In genomic region chr11:12754582-12755250, GRCh38 we compare ENCODE assay signal across 24 cellular contexts.
DNase-seq lines count a peak whose midpoint lies in the region; ATAC-seq, FAIRE-seq and TF ChIP-seq lines count a peak whose summit lies in the region.
"Had no signal": no experiment of that assay in that cellular context is flagged by ENCODE, and none has a peak within 500 bp of the region (broad histone marks: within the 10 kb centered on the region; RNA-seq: fewer than 3 reads in every experiment).

No MANE protein-coding gene starts in this region.

- no peak overlapping the region for H4K91ac ChIP-seq in IMR-90 (ENCODE audit: insufficient read depth, low read depth, low read length)

- H3K9me3 ChIP-seq in IMR-90 (ENCODE audit: control insufficient read depth, insufficient read depth, low read length) (no peaks in the 10 kb centered on the region), small intestine (ENCODE audit: control insufficient read depth, low read depth) (no peaks in the 10 kb centered on the region)
- H3K9me3 ChIP-seq: adrenal gland, left ventricle myocardium inferior, right lobe of liver, thyroid gland had no signal

- no peak for TF ChIP-seq POLR2A in IMR-90 (IDR thresholded peaks at IDR 0.05; ENCODE audit: low read depth, low read length)

- no peak overlapping the region for H3K4me3 ChIP-seq in IMR-90 (ENCODE audit: insufficient read depth, low read depth, low read length)
- H3K4me3 ChIP-seq in mesendoderm (ENCODE audit: low read length), result no peak overlapping the region
- no peak overlapping the region for H3K4me3 ChIP-seq in small intestine (ENCODE audit: low read depth in 1 of 2, low read length in 2 of 2)
- H3K4me3 ChIP-seq: adrenal gland, left ventricle myocardium inferior, right lobe of liver, thyroid gland had no signal

- no peak overlapping the region for H2AK9ac ChIP-seq in IMR-90 (replicated peaks; ENCODE audit: low read depth, low read length, poor library complexity)

- CTCF ChIA-PET in IMR-90 (lab: Yijun Ruan, JAX), result no interaction called here
- CTCF ChIA-PET in RWPE1 (lab: Yijun Ruan, JAX), result interaction anchor here (1.2 kb wide), 1 partner anchor 15 kb away, joined by 3 read pairs; no protein-coding TSS in a partner anchor

- TF ChIP-seq RAD21 in IMR-90 (IDR thresholded peaks at IDR 0.05; ENCODE audit: low read length), result no peak

- H4K8ac ChIP-seq in IMR-90 (ENCODE audit: low read depth in 2 of 2, low read length in 2 of 2) (no peak overlapping the region), mesendoderm (ENCODE audit: low read depth, low read length) (no peak overlapping the region)

- no peak overlapping the region for H3K14ac ChIP-seq in IMR-90 (replicated peaks; ENCODE audit: low read depth, low read length)

- in situ Hi-C loops in IMR-90 (cut with MboI; ENCODE audit: low sequenced_read_pairs), result no loop called here

- H3K27ac ChIP-seq in IMR-90 (ENCODE audit: insufficient read depth, low read length) (no peak overlapping the region), RWPE1 (peak overlapping the region; percentile 48; the same call in 1 of the 2 replicates), mesendoderm (ENCODE audit: low read depth, low read length) (no peak overlapping the region), small intestine (ENCODE audit: low read depth in 1 of 2, low read length in 1 of 2) (no peak overlapping the region)
- H3K27ac ChIP-seq: adrenal gland, KMS-11, left ventricle myocardium inferior, right lobe of liver, thyroid gland had no signal

- H2BK120ac ChIP-seq in IMR-90 (ENCODE audit: low read depth, low read length) (no peak overlapping the region), mesendoderm (ENCODE audit: low read depth, low read length) (no peak overlapping the region)

- no peak overlapping the region for H2BK15ac ChIP-seq in IMR-90 (ENCODE audit: low read depth, low read length)
- no peak overlapping the region for H2BK15ac ChIP-seq in mesendoderm (replicated peaks; ENCODE audit: low read depth)

- no peak for FAIRE-seq in small intestine (lab: Jason Lieb, UNC)
- FAIRE-seq: GM18507, TTC549 had no signal

- H3K18ac ChIP-seq in IMR-90 (ENCODE audit: low read depth, low read length) (no peak overlapping the region), mesendoderm (ENCODE audit: low read length) (peak overlapping the region; percentile 4)

- H3K79me1 ChIP-seq in IMR-90 (ENCODE audit: low read depth in 1 of 2, low read length in 2 of 2) (peaks cover 24 to 93% of the 10 kb centered on the region in 2 experiments), mesendoderm (ENCODE audit: low read length) (peaks cover 35% of the 10 kb centered on the region)

- peak overlapping the region; percentile 60 for H3K23ac ChIP-seq in IMR-90 (ENCODE audit: low read depth, low read length)
- H3K23ac ChIP-seq in mesendoderm (ENCODE audit: low read length), result no peak overlapping the region

- H2BK20ac ChIP-seq in IMR-90 (ENCODE audit: low read depth, low read length), result no peak overlapping the region

- dilution Hi-C loops in IMR-90 (cut with HindIII; ENCODE audit: low sequenced_read_pairs, unreplicated experiment), result no loop called here

- peaks cover 38% of the 10 kb centered on the region for H3K9me1 ChIP-seq in IMR-90 (ENCODE audit: insufficient read depth, low read length)

- TF ChIP-seq CTCF in IMR-90 (conservative IDR thresholded peaks at IDR 0.05; ENCODE audit: low read depth, low read length) (no peak), RWPE1 (conservative IDR thresholded peaks at IDR 0.05; ENCODE audit: low read depth) (no peak)

- intact Hi-C loops in IMR-90 (cut with micrococcal nuclease), result no loop called here
- intact Hi-C loops in posterior vena cava (cut with DNase I), result no loop called here

- WGBS in IMR-90 (ENCODE audit: extremely low coverage in 2 of 2, insufficient read length in 1 of 2), 2 experiments, result 90% methylated on average over 2 of the region's 3 CpGs; no CpG with 5 or more reads in 1 of the 2 experiments
- whole genome bisulfite sequencing in mesendoderm (ENCODE audit: extremely low coverage, insufficient coverage, low lambda C conversion rate), result no CpG with 5 or more reads among the region's 3 CpGs
- WGBS in small intestine, 3 donors, result 81 to 84% (median 83%) methylated on average over 3 of the region's 3 CpGs

- H3K36me3 ChIP-seq in IMR-90 (ENCODE audit: control insufficient read depth, insufficient read depth, low read length) (no peaks in the 10 kb centered on the region; the same call in 1 of the 2 replicates), mesendoderm (ENCODE audit: control insufficient read depth, insufficient read depth, low read length) (no peaks in the 10 kb centered on the region), small intestine (ENCODE audit: control insufficient read depth in 2 of 2, insufficient read depth in 2 of 2, low read length in 2 of 2) (no peaks in the 10 kb centered on the region)
- H3K36me3 ChIP-seq: adrenal gland, left ventricle myocardium inferior, right lobe of liver, thyroid gland had no signal

- peaks cover 96% of the 10 kb centered on the region for H4K20me1 ChIP-seq in IMR-90 (ENCODE audit: insufficient read depth, low read length)

- H3K79me2 ChIP-seq in mesendoderm (ENCODE audit: control insufficient read depth, insufficient read depth, low read length), result peaks cover 85% of the 10 kb centered on the region

- ATAC-seq in IMR-90 (ENCODE audit: low read depth), result no peak
- no peak for ATAC-seq in GM21528 (IDR thresholded peaks at IDR 0.05; ENCODE audit: low FRiP score, unreplicated experiment)

- no peak overlapping the region for H3K4ac ChIP-seq in IMR-90 (ENCODE audit: low read depth, low read length)
- H3K4ac ChIP-seq in mesendoderm (ENCODE audit: low read depth, low read length), result no peak overlapping the region

- peaks cover 26% of the 10 kb centered on the region for H3K4me1 ChIP-seq in IMR-90 (ENCODE audit: control insufficient read depth, insufficient read depth, low read length)
- H3K4me1 ChIP-seq in mesendoderm (ENCODE audit: control insufficient read depth, low read depth, low read length), result peaks cover 32% of the 10 kb centered on the region
- no peaks in the 10 kb centered on the region for H3K4me1 ChIP-seq in small intestine (ENCODE audit: control insufficient read depth in 2 of 2, insufficient read depth in 1 of 2, low read depth in 1 of 2, low read length in 1 of 2)

- no peak overlapping the region for H2BK5ac ChIP-seq in IMR-90 (ENCODE audit: low read depth, low read length, poor library complexity, severe bottlenecking)
- no peak overlapping the region for H2BK5ac ChIP-seq in mesendoderm (ENCODE audit: low read length)

- DNase-seq in COLO668 (lab: John Stamatoyannopoulos, UW; ENCODE audit: unreplicated experiment) (peak; percentile 71), IMR-90 (no peak), RWPE1 (ENCODE audit: low spot score) (peak; percentile 30), mesendoderm (no peak), posterior vena cava (ENCODE audit: low spot score) (no peak), small intestine (no peak)
- no peak for DNase-seq in activated CD4-positive, alpha-beta T cell treated with anti-CD3 and anti-CD28 coated beads, Interleukin-2, amount 50 U/mL, for 1 hour
- DNase-seq: activated CD4-positive, alpha-beta T cell treated with anti-CD3 and anti-CD28 coated beads, Interleukin-2, amount 10 ng/mL, durations not matched to agents 24 days and 14 days; activated CD8-positive, alpha-beta memory T cell treated with anti-CD3 and anti-CD28 coated beads, Interleukin-2, amount 50 U/mL, for 4 hours; activated gamma-delta T cell; adrenal gland; caudate nucleus; CD8-positive, alpha-beta memory T cell; glutamatergic neuron; GOT3; left ventricle myocardium inferior; occipital lobe; right lobe of liver; stimulated activated naive CD4-positive, alpha-beta T cell; thyroid gland had no signal

- no peak overlapping the region for H2AFZ ChIP-seq in IMR-90 (replicated peaks; ENCODE audit: low read length, poor library complexity)

- H3K9ac ChIP-seq in IMR-90 (ENCODE audit: low read depth, low read length) (no peak overlapping the region), mesendoderm (ENCODE audit: low read length) (no peak overlapping the region)
- H3K9ac ChIP-seq: KMS-11 had no signal

- H3K56ac ChIP-seq in IMR-90 (ENCODE audit: extremely low read depth, insufficient read depth, low read length) (no peak overlapping the region), mesendoderm (ENCODE audit: low read length) (no peak overlapping the region)

- no TSS peak for BruUV-seq in IMR-90 (replicated peaks; lab: Mats Ljungman, UMichigan)

- POLR2A ChIA-PET in IMR-90 (lab: Charles Lee; ENCODE audit: unreplicated experiment) (no interaction called here), RWPE1 (lab: Yijun Ruan, JAX; ENCODE audit: low non-redundant PET) (no interaction called here)

- no peak overlapping the region for H4K5ac ChIP-seq in IMR-90 (ENCODE audit: low read depth, low read length)
- H4K5ac ChIP-seq in mesendoderm (ENCODE audit: low read length), result no peak overlapping the region

- H3K27me3 ChIP-seq in IMR-90 (ENCODE audit: control insufficient read depth, insufficient read depth, low read length) (no peaks in the 10 kb centered on the region), mesendoderm (ENCODE audit: insufficient read depth, low read length, poor library complexity) (no peaks in the 10 kb centered on the region), small intestine (ENCODE audit: control insufficient read depth in 2 of 2, insufficient read depth in 2 of 2, low read length in 2 of 2) (no peaks in the 10 kb centered on the region)
- H3K27me3 ChIP-seq: adrenal gland, right lobe of liver, thyroid gland had no signal

- H2AK5ac ChIP-seq in IMR-90 (ENCODE audit: low read depth, low read length) (no peak overlapping the region), mesendoderm (ENCODE audit: low read length) (no peak overlapping the region)

- 0 out of 2 replicates have a peak overlapping the region, but pooled peaks have one; percentile 24 for H3K4me2 ChIP-seq in IMR-90 (ENCODE audit: low read depth, low read length)
- H3K4me2 ChIP-seq in mesendoderm (ENCODE audit: low read length), result no peak overlapping the region
- H3K4me2 ChIP-seq: KMS-11 had no signal

TF ChIP-seq in IMR-90, 13 proteins besides CTCF, POLR2A, EP300 and RAD21 (continues in another document):
- TF ChIP-seq MAZ (IDR thresholded peaks at IDR 0.05; ENCODE audit: borderline replicate concordance, low read depth, low read length), result no peak
- no peak for TF ChIP-seq NFE2L2 (IDR thresholded peaks at IDR 0.05; ENCODE audit: low read depth, low read length)
- TF ChIP-seq BHLHE40 (IDR thresholded peaks at IDR 0.05; ENCODE audit: low read depth, low read length), result no peak
- TF ChIP-seq CHD1 (IDR thresholded peaks at IDR 0.05; ENCODE audit: low read depth, low read length), result no peak
- no peak for TF ChIP-seq ELK1 (IDR thresholded peaks at IDR 0.05; ENCODE audit: borderline replicate concordance, low read depth, low read length)
- no peak for TF ChIP-seq MAFK (IDR thresholded peaks at IDR 0.05; ENCODE audit: low read depth, low read length)

Comparison
In these comparisons a context has a peak if more than half of its experiments do, and no peak if none do; other contexts are left out.
1. DNase-seq: peak in COLO668 (single experiment) and RWPE1 (single experiment); none in IMR-90 (single experiment), mesendoderm (single experiment), activated CD4-positive, alpha-beta T cell treated with anti-CD3 and anti-CD28 coated beads, Interleukin-2, amount 50 U/mL, for 1 hour (single experiment), posterior vena cava (single experiment) and small intestine (single experiment).